24 cellular contexts compared by ENCODE assay signal in genomic region chr2:239729151-239729550, GRCh38.
"Had no signal": no experiment of that assay in that cellular context is flagged by ENCODE, and none has a peak within 500 bp of the region (broad histone marks: within the 10 kb centered on the region; RNA-seq: fewer than 3 reads in every experiment).

No MANE protein-coding gene starts in this region.

- H3K27ac ChIP-seq: Peyer's patch, RWPE1 had no signal

- ATAC-seq: activated CD8-positive, alpha-beta T cell treated with anti-CD3 and anti-CD28 coated beads, Interleukin-2, amount 10 ng/mL, durations not matched to agents 7 days and 5 days; activated naive CD4-positive, alpha-beta T cell treated with anti-CD3 and anti-CD28 coated beads, Interleukin-2, amount 50 U/mL, for 72 hours; activated naive CD8-positive, alpha-beta T cell treated with anti-CD3 and anti-CD28 coated beads, Interleukin-2, amount 50 U/mL, for 24 hours; T-helper 17 cell; WTC11 had no signal

- DNase-seq: activated CD4-positive, alpha-beta T cell treated with anti-CD3 and anti-CD28 coated beads for 48 hours; activated CD4-positive, alpha-beta T cell treated with anti-CD3 and anti-CD28 coated beads, Interleukin-2, amount 50 U/mL, for 4 hours; activated CD4-positive, CD25-positive, alpha-beta regulatory T cell treated with anti-CD3 and anti-CD28 coated beads, Interleukin-2, amount 50 U/mL, for 72 hours; activated CD8-positive, alpha-beta T cell treated with anti-CD3 and anti-CD28 coated beads, Interleukin-2, amount 10 ng/mL, durations not matched to agents 7 days and 5 days; activated effector memory CD4-positive, alpha-beta T cell treated with anti-CD3 and anti-CD28 coated beads, Interleukin-2, amount 50 U/mL, for 16 hours; activated naive CD4-positive, alpha-beta T cell treated with Interleukin-2 at 50 U/mL for 16 hours; activated naive CD8-positive, alpha-beta T cell treated with anti-CD3 and anti-CD28 coated beads, Interleukin-2, amount 50 U/mL, for 24 hours; activated T-cell treated with anti-CD3 and anti-CD28 coated beads, Interleukin-2, amount 50 U/mL, for 24 hours; amniotic stem cell; MM.1S; NCI-H1105 treated with DMSO at 0.1 percent for 48 hours; NCI-H1436 treated with DMSO at 0.1 percent for 48 hours; NCI-H187; NCI-H2081; NCI-H510A treated with DMSO at 0.1 percent for 48 hours; NCI-H69; NK-92 treated with Interleukin-12 subunit alpha and Interleukin-12 subunit beta, amount 100 ng/mL, for 24 hours; SIG-M5; T-helper 17 cell; T-helper 9 cell had no signal

- H3K4me3 ChIP-seq: Peyer's patch had no signal

- H3K27me3 ChIP-seq: Peyer's patch had no signal

- H3K9me3 ChIP-seq: Peyer's patch had no signal

- H3K36me3 ChIP-seq: Peyer's patch had no signal

- H3K4me1 ChIP-seq: Peyer's patch had no signal
